Comparison of ENCODE assay signal across 33 cellular contexts in the genomic region with DNA sequence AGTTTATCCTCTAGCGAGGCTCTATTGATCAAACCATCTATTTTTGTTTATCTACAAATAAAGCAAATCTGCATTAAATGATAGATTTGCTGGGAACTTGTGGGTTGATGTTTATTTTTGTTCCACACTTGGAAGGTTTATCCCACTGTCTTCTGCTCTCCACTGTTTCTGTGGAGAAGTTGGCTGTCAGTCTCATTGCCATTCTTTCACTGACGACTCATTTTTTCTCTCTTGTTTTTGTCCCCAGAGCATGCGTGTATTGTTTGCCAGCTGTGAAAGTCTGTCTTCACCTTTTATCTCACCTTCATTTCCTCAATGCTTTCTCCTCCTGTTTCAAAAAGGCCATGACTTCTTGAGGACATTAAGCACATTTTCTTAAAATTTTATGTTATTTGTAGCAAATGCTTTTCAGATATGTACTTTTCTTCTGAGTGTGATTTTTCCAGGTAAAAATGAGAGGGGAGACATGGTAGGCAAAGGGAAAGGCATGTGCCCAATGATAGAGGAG. TPM values are rescaled to one million over a fixed set of nuclear protein-coding genes. Genes with fewer than 3 reads are reported as not detected.
"Had no signal": no experiment of that assay in that cellular context is flagged by ENCODE, and none has a peak within 500 bp of the region (broad histone marks: within the 10 kb centered on the region; RNA-seq: fewer than 3 reads in every experiment).

No MANE protein-coding gene starts in this region.

- H3K4me3 ChIP-seq: adrenal gland, body of pancreas, esophagus squamous epithelium, gastroesophageal sphincter had no signal

- H3K27ac ChIP-seq: adrenal gland, body of pancreas, epithelial cell of prostate, esophagus squamous epithelium, gastroesophageal sphincter, WERI-Rb-1 had no signal

- FAIRE-seq: colon had no signal

- H3K9me3 ChIP-seq: adrenal gland, body of pancreas had no signal

- H3K4me1 ChIP-seq: adrenal gland, body of pancreas, esophagus squamous epithelium, gastroesophageal sphincter had no signal

- DNase-seq: activated CD4-positive, alpha-beta memory T cell treated with anti-CD3 and anti-CD28 coated beads for 36 hours; activated CD4-positive, alpha-beta T cell treated with anti-CD3 and anti-CD28 coated beads for 36 hours; activated CD4-positive, alpha-beta T cell treated with anti-CD3 and anti-CD28 coated beads, Interleukin-2, amount 10 ng/mL, durations not matched to agents 24 days and 14 days; activated CD4-positive, CD25-positive, alpha-beta regulatory T cell; activated CD4-positive, CD25-positive, alpha-beta regulatory T cell treated with anti-CD3 and anti-CD28 coated beads, Interleukin-2, amount 50 U/mL, for 72 hours; activated CD8-positive, alpha-beta memory T cell treated with anti-CD3 and anti-CD28 coated beads, Interleukin-2, amount 10 ng/mL, durations not matched to agents 7 days and 5 days; activated CD8-positive, alpha-beta memory T cell treated with anti-CD3 and anti-CD28 coated beads, Interleukin-2, amount 50 U/mL, for 4 hours; activated CD8-positive, alpha-beta T cell treated with anti-CD3 and anti-CD28 coated beads, Interleukin-2, amount 10 ng/mL, durations not matched to agents 7 days and 5 days; activated naive CD4-positive, alpha-beta T cell treated with anti-CD3 and anti-CD28 coated beads for 36 hours; activated naive CD8-positive, alpha-beta T cell treated with anti-CD3 and anti-CD28 coated beads for 36 hours; activated naive CD8-positive, alpha-beta T cell treated with anti-CD3 and anti-CD28 coated beads, Interleukin-2, amount 50 U/mL, for 24 hours; activated T-cell treated with anti-CD3 and anti-CD28 coated beads, Interleukin-2, amount 50 U/mL, for 1 hour; activated T-cell treated with anti-CD3 and anti-CD28 coated beads, Interleukin-2, amount 50 U/mL, for 48 hours; adrenal gland; amygdala; aorta; body of pancreas; caudate nucleus; cortex of kidney; dermis blood vessel endothelial cell; effector CD4-positive, alpha-beta T cell; effector memory CD8-positive, alpha-beta T cell; esophagus squamous epithelium; foreskin melanocyte; T-helper 17 cell; T1000; WERI-Rb-1 had no signal

- H3K27me3 ChIP-seq: adrenal gland, body of pancreas, esophagus squamous epithelium had no signal

- ATAC-seq: activated CD4-positive, alpha-beta T cell treated with anti-CD3 and anti-CD28 coated beads for 36 hours; activated CD8-positive, alpha-beta memory T cell treated with anti-CD3 and anti-CD28 coated beads, Interleukin-2, amount 10 ng/mL, durations not matched to agents 7 days and 5 days; activated CD8-positive, alpha-beta T cell treated with anti-CD3 and anti-CD28 coated beads, Interleukin-2, amount 10 ng/mL, durations not matched to agents 7 days and 5 days; activated naive CD8-positive, alpha-beta T cell treated with anti-CD3 and anti-CD28 coated beads, Interleukin-2, amount 50 U/mL, for 24 hours; body of pancreas; effector memory CD8-positive, alpha-beta T cell; gastroesophageal sphincter; T-helper 17 cell had no signal

- H3K36me3 ChIP-seq: adrenal gland, esophagus squamous epithelium, gastroesophageal sphincter, WERI-Rb-1 had no signal

RNA-seq across cellular contexts. Expression of gene INAVA, which starts 52.4 kb away (rescaled TPM):
- total RNA-seq: activated CD4-positive, alpha-beta memory T cell treated with anti-CD3 and anti-CD28 coated beads for 36 hours; activated CD4-positive, alpha-beta T cell treated with anti-CD3 and anti-CD28 coated beads for 36 hours; activated CD4-positive, alpha-beta T cell treated with anti-CD3 and anti-CD28 coated beads, Interleukin-2, amount 10 ng/mL, durations not matched to agents 24 days and 14 days; activated naive CD4-positive, alpha-beta T cell treated with anti-CD3 and anti-CD28 coated beads for 36 hours; activated T-helper 2 cell treated with anti-CD3 and anti-CD28 coated beads, Interferon-gamma antibody, Interleukin-2, Interleukin-4, amounts not matched to agents 10 μg/mL and 5 μg/mL and 100 μg/mL, durations not matched to agents 14 hours and 24 hours and 36 hours; fibroblast of lung; fibroblast of villous mesenchyme had no signal
